In the genomic region with DNA sequence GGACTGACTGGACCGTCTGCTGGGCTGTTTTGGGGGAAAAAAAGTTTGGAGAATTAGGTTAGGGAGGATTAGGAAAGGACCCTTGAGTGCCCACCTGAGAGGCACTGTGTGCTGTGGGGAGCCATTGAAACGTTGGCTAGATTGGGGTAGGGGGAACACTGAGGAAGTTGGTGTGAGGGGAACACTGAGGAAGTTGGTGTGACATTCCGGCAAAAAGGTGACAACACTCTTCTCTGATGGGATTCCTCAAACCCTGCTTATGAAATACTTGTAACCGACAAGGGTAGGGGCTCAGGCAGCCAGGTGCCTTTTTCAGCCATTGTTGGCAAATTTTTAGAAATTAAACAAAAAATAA, we compare ENCODE assay signal across 8 cellular contexts. TPM values are rescaled to one million over a fixed set of nuclear protein-coding genes. Genes with fewer than 3 reads are reported as not detected.
DNase-seq lines count a peak whose midpoint lies in the region; ATAC-seq and TF ChIP-seq lines count a peak whose summit lies in the region.

No MANE protein-coding gene starts in this region.

- H3K27ac Mint-ChIP-seq in T-helper 17 cell, result peak overlapping the region; percentile 91

- peak overlapping the region; percentile 95 for H3K4me3 Mint-ChIP-seq in T-helper 17 cell

- no peaks in the 10 kb centered on the region for H3K9me2 ChIP-seq in GM23248 (ENCODE audit: insufficient read depth)

- no peaks in the 10 kb centered on the region for H3K36me3 ChIP-seq in GM23248 (ENCODE audit: low read depth)

- peak overlapping the region; percentile 64 for H3K27ac ChIP-seq in GM23248

- H4K20me1 ChIP-seq in GM23248 (ENCODE audit: insufficient read depth), result no peaks in the 10 kb centered on the region

- H3K9me3 ChIP-seq in GM23248 (ENCODE audit: low read depth) (no peaks in the 10 kb centered on the region), T-helper 17 cell (ENCODE audit: control insufficient read depth, low read length, poor library complexity, severe bottlenecking) (peaks cover 2% of the 10 kb centered on the region)

- H3K4me3 ChIP-seq in GM23248, result peak overlapping the region; percentile 90
- peak overlapping the region; percentile 89 for H3K4me3 ChIP-seq in fibroblast of villous mesenchyme (ENCODE audit: low read depth, low read length)
- peak overlapping the region; percentile 85 for H3K4me3 ChIP-seq in skeletal muscle cell (ENCODE audit: low read depth, low read length)

- H3K4me1 ChIP-seq in GM23248 (ENCODE audit: insufficient read depth), result peaks cover 24% of the 10 kb centered on the region

- 1 to 2% methylated on average over 4 of the region's 4 CpGs for WGBS in GM23248 (ENCODE audit: low coverage in 1 of 2, low lambda C conversion rate in 2 of 2, missing lambda C conversion rate in 2 of 2), 2 experiments

- peaks cover 13% of the 10 kb centered on the region; the same call in 1 of the 2 replicates for H3K79me2 ChIP-seq in GM23248 (ENCODE audit: insufficient read depth)

- peak overlapping the region; percentile 90 for H3K9ac ChIP-seq in GM23248

- peaks cover 7% of the 10 kb centered on the region for H3K36me3 Mint-ChIP-seq in T-helper 17 cell (ENCODE audit: low read depth)

- H3K27me3 ChIP-seq in GM23248 (replicated peaks; ENCODE audit: insufficient read depth), result no peaks in the 10 kb centered on the region

- no peak for ATAC-seq in T-helper 17 cell
- no peak for ATAC-seq in HG03025 (IDR thresholded peaks at IDR 0.05; ENCODE audit: low FRiP score, unreplicated experiment)
- ATAC-seq in HG02970 (IDR thresholded peaks at IDR 0.05; ENCODE audit: low FRiP score, unreplicated experiment), result no peak

- H3K27me3 Mint-ChIP-seq in T-helper 17 cell, result no peaks in the 10 kb centered on the region

- DNase-seq in GM23248 (no peak), T-helper 17 cell (no peak), fibroblast of villous mesenchyme (ENCODE audit: low read depth) (no peak), skeletal muscle cell (ENCODE audit: low read depth) (no peak), NCI-H1105 (lab: John Stamatoyannopoulos, UW) (no peak), amniotic stem cell (lab: John Stamatoyannopoulos, UW) (no peak)

- no peak for TF ChIP-seq CTCF in fibroblast of villous mesenchyme (IDR thresholded peaks at IDR 0.05; ENCODE audit: insufficient read depth, low read depth, low read length)

- peak overlapping the region; percentile 89 for H2AFZ ChIP-seq in GM23248

- H3K4me2 ChIP-seq in GM23248 (ENCODE audit: unreplicated experiment), result peak overlapping the region; percentile 85

- peaks cover 16% of the 10 kb centered on the region for H3F3A ChIP-seq in GM23248 (ENCODE audit: insufficient read depth)

- peaks cover 11% of the 10 kb centered on the region for H3K4me1 Mint-ChIP-seq in T-helper 17 cell

- in situ Hi-C loops in GM23248 (cut with MboI), result no loop called here

RNA-seq across cellular contexts. Expression of a gene that starts 1.0 kb away (rescaled TPM):
- total RNA-seq in GM23248 (2014; rRNA removed; shearing (Covaris generic)), result 10.4 and 16.0 TPM in 2 replicates
- 42.3 and 45.5 TPM in 2 replicates for polyA plus RNA-seq in GM23248 (2016; fragmentation: Nextera tagmentation; extraction: Ambion mirVana)
- total RNA-seq in T-helper 17 cell, result 1 to 10 TPM; 7.8 to 8.8 TPM
- 9.5 and 15.8 TPM in 2 replicates for total RNA-seq in fibroblast of villous mesenchyme

RNA-seq across cellular contexts. Expression of a gene that starts 50.3 kb away (rescaled TPM):
- total RNA-seq in GM23248 (2014; rRNA removed; shearing (Covaris generic)), result 13.0 and 16.3 TPM in 2 replicates
- 3.4 and 3.5 TPM in 2 replicates for polyA plus RNA-seq in GM23248 (2016; fragmentation: Nextera tagmentation; extraction: Ambion mirVana)
- 1 to 10 TPM; 3.2 to 3.7 TPM for total RNA-seq in T-helper 17 cell
- total RNA-seq in fibroblast of villous mesenchyme, result 6.4 and 7.8 TPM in 2 replicates
